21 cellular contexts compared by ENCODE assay signal in the genomic region with DNA sequence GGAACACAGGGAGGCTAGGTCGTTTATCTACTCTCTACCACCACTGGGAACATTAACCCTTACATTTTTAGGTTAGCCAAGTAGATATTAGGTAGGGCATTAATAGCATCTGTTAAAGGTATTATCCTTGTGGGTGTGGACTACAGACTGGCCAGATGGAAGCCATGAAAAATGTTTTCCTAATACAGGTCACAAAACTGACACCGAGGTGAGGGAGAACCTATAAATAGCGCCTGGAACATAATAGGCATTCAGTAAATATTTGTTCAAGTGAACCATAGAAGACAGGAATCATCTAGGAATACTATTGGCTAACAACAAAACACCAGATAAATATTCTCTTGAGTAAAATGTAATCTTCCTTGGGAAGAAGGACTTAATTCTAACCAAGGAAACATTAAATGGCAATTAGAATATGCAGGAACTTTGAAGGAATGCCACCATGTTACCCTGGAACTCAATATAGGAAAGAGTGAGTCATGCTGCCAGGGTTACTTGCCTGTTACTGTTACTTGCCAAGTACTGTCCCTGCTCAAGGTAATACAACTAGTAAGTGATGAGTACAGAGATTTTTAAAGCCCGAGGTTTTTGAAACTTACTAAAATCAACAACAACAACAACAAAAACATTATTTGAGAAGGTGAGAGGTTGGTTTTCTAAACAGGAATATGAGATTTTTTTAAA.
DNase-seq lines count a peak whose midpoint lies in the region; ATAC-seq, FAIRE-seq and TF ChIP-seq lines count a peak whose summit lies in the region.
"Had no signal": no experiment of that assay in that cellular context is flagged by ENCODE, and none has a peak within 500 bp of the region (broad histone marks: within the 10 kb centered on the region; RNA-seq: fewer than 3 reads in every experiment).

No MANE protein-coding gene starts in this region.

- H3K56ac ChIP-seq in H1 (replicated peaks; ENCODE audit: insufficient read length, low read depth, low read length) = no peak overlapping the region

- DNase-seq in DMS53 (lab: John Stamatoyannopoulos, UW) = peak; percentile 77
- DNase-seq in HT1080 (ENCODE audit: low read depth) = peak; percentile 3
- DNase-seq in H1 (ENCODE audit: low read depth in 1 of 2, low spot score in 2 of 2) = no peak
- no peak for DNase-seq in psoas muscle
- no peak for DNase-seq in SK-N-DZ (ENCODE audit: low spot score)
- no peak for DNase-seq in sigmoid colon
- no peak for DNase-seq in NCI-H2171 treated with DMSO at 0.1 percent for 48 hours (lab: John Stamatoyannopoulos, UW)
- no peak for DNase-seq in esophagus squamous epithelium (lab: John Stamatoyannopoulos, UW)
- DNase-seq: ACHN; Calu3; CD4-positive, alpha-beta T cell; DMS 273 treated with DMSO at 0.1 percent for 48 hours; DMS79 treated with DMSO at 0.1 percent for 48 hours; EL; GOT3 had no signal

- H3K27ac ChIP-seq in H1 (ENCODE audit: low read depth, low read length) = no peak overlapping the region
- H3K27ac ChIP-seq in psoas muscle = no peak overlapping the region
- no peak overlapping the region for H3K27ac ChIP-seq in sigmoid colon
- no peak overlapping the region for H3K27ac ChIP-seq in esophagus squamous epithelium
- H3K27ac ChIP-seq: BLaER1 treated with 17β-estradiol and CSF1 and Interleukin-3, amounts not matched to agents 10 nM and 100 nM had no signal

- H3K9me3 ChIP-seq in H1 (ENCODE audit: insufficient read depth in 2 of 2, low read depth in 1 of 2, low read length in 1 of 2) (no peaks in the 10 kb centered on the region), psoas muscle (no peaks in the 10 kb centered on the region), sigmoid colon (no peaks in the 10 kb centered on the region), esophagus squamous epithelium (no peaks in the 10 kb centered on the region)
- H3K9me3 ChIP-seq: HAP-1 had no signal

- H4K20me1 ChIP-seq in H1 (replicated peaks in 1 of 2; ENCODE audit: control insufficient read depth in 1 of 2, insufficient read depth in 2 of 2, low read length in 2 of 2) = no peaks in the 10 kb centered on the region
- H4K20me1 ChIP-seq: BLaER1 treated with 17β-estradiol and CSF1 and Interleukin-3, amounts not matched to agents 10 nM and 100 nM had no signal

- TF ChIP-seq RAD21 in H1 (IDR thresholded peaks at IDR 0.05 in 1 of 2, conservative IDR thresholded peaks at IDR 0.05 in 1 of 2; ENCODE audit: low read depth in 2 of 2, low read length in 2 of 2) = no peak

- H3K79me1 ChIP-seq in H1 (ENCODE audit: low read depth, low read length) = no peaks in the 10 kb centered on the region

- H2BK15ac ChIP-seq in H1 (ENCODE audit: low read length) = no peak overlapping the region

- no peak overlapping the region for H2BK120ac ChIP-seq in H1 (replicated peaks; ENCODE audit: low read depth, low read length)

- no peaks in the 10 kb centered on the region for H3K79me2 ChIP-seq in H1 (ENCODE audit: control insufficient read depth in 1 of 2, insufficient read depth in 2 of 2, low read length in 2 of 2)

- H3K4me3 ChIP-seq in H1 (ENCODE audit: extremely low read depth in 1 of 4, insufficient read depth in 2 of 4, low read depth in 3 of 4, low read length in 4 of 4) = no peak overlapping the region
- no peak overlapping the region for H3K4me3 ChIP-seq in psoas muscle
- H3K4me3 ChIP-seq in sigmoid colon = no peak overlapping the region
- H3K4me3 ChIP-seq in esophagus squamous epithelium = no peak overlapping the region
- H3K4me3 ChIP-seq: BLaER1 treated with 17β-estradiol and CSF1 and Interleukin-3, amounts not matched to agents 10 nM and 100 nM; HAP-1 had no signal

- H3K36me3 ChIP-seq in H1 (ENCODE audit: control insufficient read depth in 2 of 4, insufficient read depth in 4 of 4, low read length in 3 of 4) = no peaks in the 10 kb centered on the region
- H3K36me3 ChIP-seq in psoas muscle (ENCODE audit: insufficient read depth in 1 of 2, low read depth in 1 of 2) = no peaks in the 10 kb centered on the region
- no peaks in the 10 kb centered on the region for H3K36me3 ChIP-seq in sigmoid colon
- no peaks in the 10 kb centered on the region for H3K36me3 ChIP-seq in esophagus squamous epithelium
- H3K36me3 ChIP-seq: BLaER1 treated with 17β-estradiol and CSF1 and Interleukin-3, amounts not matched to agents 10 nM and 100 nM; HAP-1 had no signal

- CTCF ChIA-PET in H1 (lab: Charles Lee; ENCODE audit: partially characterized antibody) = no interaction called here

- H3K4me1 ChIP-seq in H1 (replicated peaks in 1 of 4; ENCODE audit: control insufficient read depth in 3 of 4, insufficient read depth in 4 of 4, low read length in 3 of 4) (no peaks in the 10 kb centered on the region), psoas muscle (no peaks in the 10 kb centered on the region), sigmoid colon (no peaks in the 10 kb centered on the region), esophagus squamous epithelium (no peaks in the 10 kb centered on the region)
- H3K4me1 ChIP-seq: BLaER1 treated with 17β-estradiol and CSF1 and Interleukin-3, amounts not matched to agents 10 nM and 100 nM; HAP-1 had no signal

- H2AFZ ChIP-seq in H1 (ENCODE audit: low read length) = no peak overlapping the region

- no peaks in the 10 kb centered on the region for H3K23me2 ChIP-seq in H1 (ENCODE audit: low read depth, low read length)

- POLR2A ChIA-PET in H1 (lab: Charles Lee; ENCODE audit: partially characterized antibody) = no interaction called here

- H3K9ac ChIP-seq in H1 (replicated peaks in 1 of 4; ENCODE audit: extremely low read depth in 1 of 4, low read depth in 3 of 4, low read length in 3 of 4) = no peak overlapping the region
- H3K9ac ChIP-seq: BLaER1 treated with 17β-estradiol and CSF1 and Interleukin-3, amounts not matched to agents 10 nM and 100 nM had no signal

- TF ChIP-seq CTCF in H1 (IDR thresholded peaks at IDR 0.05; ENCODE audit: control extremely low read depth in 1 of 3, insufficient read depth in 1 of 3, low read depth in 1 of 3, low read length in 3 of 3) (no peak), psoas muscle (IDR thresholded peaks at IDR 0.05) (no peak), sigmoid colon (IDR thresholded peaks at IDR 0.05) (no peak), esophagus squamous epithelium (IDR thresholded peaks at IDR 0.05) (no peak)

- intact Hi-C loops in psoas muscle (cut with DNase I) (no loop called here), sigmoid colon (cut with DNase I) (no loop called here), esophagus squamous epithelium (cut with DNase I) (no loop called here)

- no peak for TF ChIP-seq POLR2A in H1 (IDR thresholded peaks at IDR 0.05; ENCODE audit: control extremely low read depth in 1 of 2, low read depth in 2 of 2, low read length in 2 of 2)
- no peak for TF ChIP-seq POLR2A in sigmoid colon (IDR thresholded peaks at IDR 0.05)
- TF ChIP-seq POLR2A in esophagus squamous epithelium (IDR thresholded peaks at IDR 0.05) = no peak

- no peak overlapping the region for H3K4ac ChIP-seq in H1 (replicated peaks; ENCODE audit: insufficient read length, low read depth, low read length)

- H2AK5ac ChIP-seq in H1 (ENCODE audit: low read depth, low read length) = no peak overlapping the region

- H4K5ac ChIP-seq in H1 (ENCODE audit: insufficient read length, low read depth, low read length) = no peak overlapping the region

- ATAC-seq in psoas muscle = peak in 3 of 4 donors; percentile 36 to 83 (median 52)
- ATAC-seq: HepG2 had no signal

- no peak for TF ChIP-seq EP300 in H1 (IDR thresholded peaks at IDR 0.05; ENCODE audit: borderline replicate concordance in 1 of 2, low read depth in 2 of 2, low read length in 2 of 2)
- TF ChIP-seq EP300 in sigmoid colon (IDR thresholded peaks at IDR 0.05) = no peak

- H3K27me3 ChIP-seq in H1 (replicated peaks in 1 of 4; ENCODE audit: control insufficient read depth in 3 of 4, extremely low read depth in 1 of 4, insufficient read depth in 3 of 4, low read length in 3 of 4) (no peaks in the 10 kb centered on the region), psoas muscle (ENCODE audit: insufficient read depth in 3 of 3, low read length in 2 of 3) (no peaks in the 10 kb centered on the region), sigmoid colon (no peaks in the 10 kb centered on the region), esophagus squamous epithelium (no peaks in the 10 kb centered on the region)

- no peak overlapping the region for H4K91ac ChIP-seq in H1 (replicated peaks; ENCODE audit: insufficient read length, low read length)

- H3K18ac ChIP-seq in H1 (ENCODE audit: extremely low read depth, low read length) = no peak overlapping the region

- H2BK20ac ChIP-seq in H1 (ENCODE audit: low read length) = no peak overlapping the region

- no peak overlapping the region for H3K4me2 ChIP-seq in H1 (ENCODE audit: insufficient read depth in 1 of 2, low read depth in 2 of 2, low read length in 2 of 2)
- H3K4me2 ChIP-seq: BLaER1 treated with 17β-estradiol and CSF1 and Interleukin-3, amounts not matched to agents 10 nM and 100 nM had no signal

- H3K23ac ChIP-seq in H1 (ENCODE audit: insufficient read length) = no peak overlapping the region

- H2BK5ac ChIP-seq in H1 (ENCODE audit: low read depth, low read length) = no peak overlapping the region

- H2BK12ac ChIP-seq in H1 (ENCODE audit: low read depth, low read length) = no peak overlapping the region

- no peak for FAIRE-seq in H1 (lab: Jason Lieb, UNC)
- FAIRE-seq: G401.6, GM12891, HepG2, HTR-8/SVneo had no signal

- H3K14ac ChIP-seq in H1 (ENCODE audit: insufficient read length) = no peak overlapping the region

- WGBS in H1 (ENCODE audit: extremely low coverage in 1 of 2, insufficient coverage in 1 of 2, insufficient read length in 1 of 2, insufficient replicate concordance in 2 of 2, low coverage in 1 of 2, low lambda C conversion rate in 2 of 2, missing lambda C conversion rate in 1 of 2), 2 experiments = 85% methylated on average over 4 of the region's 4 CpGs; no CpG with 5 or more reads in 1 of the 2 experiments
- 28 to 40% (median 38%) methylated on average over 4 of the region's 4 CpGs for WGBS in psoas muscle, 3 donors
- WGBS in sigmoid colon, 2 donors = 40 to 67% methylated on average over 4 of the region's 4 CpGs
- 33 to 36% methylated on average over 4 of the region's 4 CpGs for WGBS in esophagus squamous epithelium, 2 donors

- H4K8ac ChIP-seq in H1 (ENCODE audit: extremely low read depth, insufficient read depth, low read length) = no peak overlapping the region

TF ChIP-seq in H1, 55 proteins besides CTCF, POLR2A, EP300 and RAD21:
- peak; percentile 71 for TF ChIP-seq JUND (IDR thresholded peaks at IDR 0.05; ENCODE audit: low read length)
- TF ChIP-seq, protein P1, sequence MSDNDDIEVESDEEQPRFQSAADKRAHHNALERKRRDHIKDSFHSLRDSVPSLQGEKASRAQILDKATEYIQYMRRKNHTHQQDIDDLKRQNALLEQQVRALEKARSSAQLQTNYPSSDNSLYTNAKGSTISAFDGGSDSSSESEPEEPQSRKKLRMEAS (IDR thresholded peaks at IDR 0.05) = no peak

Comparison
In these comparisons a context has a peak if more than half of its experiments do, and no peak if none do; other contexts are left out.
1. DNase-seq: peak in DMS53 (single experiment) and HT1080 (single experiment); none in H1 (0 of 2), psoas muscle (0 of 2), SK-N-DZ (single experiment), sigmoid colon (single experiment), NCI-H2171 treated with DMSO at 0.1 percent for 48 hours (single experiment) and esophagus squamous epithelium (single experiment).